In the genomic region with DNA sequence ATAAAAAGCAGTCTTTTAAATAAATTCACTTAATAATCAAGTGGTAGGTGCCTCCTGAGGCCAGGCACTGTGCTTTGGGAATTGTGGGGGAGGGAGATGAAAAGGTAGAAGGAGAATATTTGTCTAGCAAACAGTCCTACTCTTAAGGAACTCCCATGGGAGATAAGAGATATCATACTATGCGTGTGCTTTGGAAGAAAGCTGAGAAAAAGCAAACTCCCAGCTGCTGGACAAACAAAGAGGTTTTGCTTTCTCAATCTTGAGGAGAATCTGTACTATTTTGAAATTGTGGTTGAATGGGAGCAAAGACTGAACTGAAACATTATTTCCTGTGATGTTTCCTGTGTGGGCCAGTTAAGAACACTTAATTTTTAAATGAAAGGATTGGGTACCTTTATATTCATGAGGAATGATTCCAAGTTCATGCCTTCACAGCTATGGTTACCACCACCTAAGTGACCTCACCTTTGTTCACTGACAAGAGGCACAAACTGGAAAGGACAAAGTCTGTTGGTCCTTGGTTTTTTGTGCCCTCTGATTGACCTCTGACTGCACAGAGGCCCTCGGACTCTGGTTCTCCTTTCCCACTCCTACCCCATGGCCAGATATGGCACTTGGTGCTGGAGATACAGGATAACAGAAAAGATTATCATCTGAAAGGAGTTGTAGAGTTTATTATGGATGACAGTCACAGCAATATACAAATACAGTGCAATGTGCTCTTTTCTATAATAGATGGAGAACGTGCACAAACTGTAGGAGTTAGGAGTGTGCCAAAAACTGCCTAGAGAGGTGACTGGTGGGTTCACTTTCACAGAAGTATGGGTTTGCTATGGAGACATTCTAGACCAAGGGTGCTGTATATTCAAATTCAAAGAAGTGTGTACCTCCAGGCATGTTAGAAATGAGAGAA, we compare ENCODE assay signal across 12 cellular contexts.
DNase-seq lines count a peak whose midpoint lies in the region; TF ChIP-seq lines count a peak whose summit lies in the region.
"Had no signal": no experiment of that assay in that cellular context is flagged by ENCODE, and none has a peak within 500 bp of the region (broad histone marks: within the 10 kb centered on the region; RNA-seq: fewer than 3 reads in every experiment).

No MANE protein-coding gene starts in this region.

- H3K27ac Mint-ChIP-seq in activated naive CD8-positive, alpha-beta T cell = peak overlapping the region; percentile 99

- peak overlapping the region; percentile 98 for H3K4me3 Mint-ChIP-seq in activated naive CD8-positive, alpha-beta T cell

- H3K27ac ChIP-seq in KOPT-K1 (ENCODE audit: low read depth, low read length, poor library complexity, severe bottlenecking) (peak overlapping the region; percentile 92), neutrophil (peak overlapping the region; percentile 98)
- H3K27ac ChIP-seq: SK-N-MC had no signal

- H3K9me3 ChIP-seq in KOPT-K1 (ENCODE audit: insufficient read depth, low read length, poor library complexity, severe bottlenecking) = no peaks in the 10 kb centered on the region
- H3K9me3 ChIP-seq in neutrophil = no peaks in the 10 kb centered on the region
- H3K9me3 ChIP-seq: testis had no signal

- no peaks in the 10 kb centered on the region for H3K9me3 Mint-ChIP-seq in activated naive CD8-positive, alpha-beta T cell (ENCODE audit: low read depth)

- H3K4me3 ChIP-seq in neutrophil (ENCODE audit: low read depth in 1 of 2, low read length in 1 of 2) = peak overlapping the region; percentile 74 to 78
- H3K4me3 ChIP-seq: SK-N-MC had no signal

- H3K36me3 ChIP-seq in KOPT-K1 (ENCODE audit: insufficient read depth, low read length) = 0 out of 2 replicates have a peak, but pooled peaks cover 12% of the 10 kb centered on the region
- H3K36me3 ChIP-seq in neutrophil = peaks cover 17% of the 10 kb centered on the region

- DNase-seq in DMS53 (lab: John Stamatoyannopoulos, UW) (peak; percentile 21), kidney glomerular epithelial cell (lab: John Stamatoyannopoulos, UW) (no peak), cerebellar cortex (ENCODE audit: low spot score) (no peak), activated gamma-delta T cell treated with Interleukin-2 at 50 U/mL for 16 hours (no peak)
- DNase-seq in effector CD8-positive, alpha-beta T cell (lab: John Stamatoyannopoulos, UW) = no peak
- DNase-seq: amniotic stem cell, IMR-90, testis had no signal

- H3K36me3 Mint-ChIP-seq in activated naive CD8-positive, alpha-beta T cell = peaks cover 15% of the 10 kb centered on the region

- H3K4me1 Mint-ChIP-seq in activated naive CD8-positive, alpha-beta T cell (ENCODE audit: low read depth) = peaks cover 62% of the 10 kb centered on the region

- no peaks in the 10 kb centered on the region for H3K27me3 Mint-ChIP-seq in activated naive CD8-positive, alpha-beta T cell

- H3K4me1 ChIP-seq in neutrophil (ENCODE audit: control insufficient read depth in 1 of 2, insufficient read depth in 1 of 2, low read depth in 1 of 2, low read length in 1 of 2) = peaks cover 61 to 63% of the 10 kb centered on the region in 2 experiments
- H3K4me1 ChIP-seq: testis had no signal

- no peaks in the 10 kb centered on the region for H3K27me3 ChIP-seq in neutrophil
- H3K27me3 ChIP-seq: testis had no signal

- TF ChIP-seq CTCF in neutrophil (IDR thresholded peaks at IDR 0.05) = no peak
